In the genomic region with DNA sequence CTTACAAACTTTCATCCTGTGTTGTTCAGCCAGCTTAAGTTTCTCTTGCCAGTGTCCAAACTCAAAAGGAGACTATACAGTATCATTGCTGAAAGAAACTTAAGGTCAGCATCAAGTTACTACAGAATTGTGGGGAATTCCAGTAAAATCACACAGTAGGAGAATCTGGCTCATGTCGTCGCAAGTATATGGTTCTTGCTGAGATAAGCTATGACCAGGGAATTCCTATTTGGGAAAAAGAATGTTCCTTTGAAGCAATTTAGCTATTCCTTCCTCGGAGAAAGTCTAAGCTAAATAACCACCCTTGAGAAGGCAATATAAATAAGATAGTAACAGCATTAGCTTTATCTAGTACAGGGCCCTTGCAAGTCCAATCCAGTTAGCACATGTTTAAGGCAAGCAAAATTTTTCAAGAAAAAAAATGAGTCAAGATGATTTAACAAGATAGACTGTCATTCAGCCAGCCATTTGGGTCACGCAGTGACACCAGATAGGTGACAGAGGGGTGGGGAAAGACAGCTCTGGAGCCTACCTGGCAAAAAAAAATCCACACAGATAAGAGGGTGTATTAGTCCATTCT, we compare ENCODE assay signal across 18 cellular contexts.
DNase-seq lines count a peak whose midpoint lies in the region; ATAC-seq, FAIRE-seq and TF ChIP-seq lines count a peak whose summit lies in the region.
"Had no signal": no experiment of that assay in that cellular context is flagged by ENCODE, and none has a peak within 500 bp of the region (broad histone marks: within the 10 kb centered on the region; RNA-seq: fewer than 3 reads in every experiment).

No MANE protein-coding gene starts in this region.

- no peaks in the 10 kb centered on the region for H3K9me3 ChIP-seq in liver (ENCODE audit: control insufficient read depth in 4 of 4, low read length in 3 of 4)
- H3K9me3 ChIP-seq in HepG2 (ENCODE audit: low read length), result no peaks in the 10 kb centered on the region
- H3K9me3 ChIP-seq in hepatocyte (ENCODE audit: low read depth), result no peaks in the 10 kb centered on the region
- H3K9me3 ChIP-seq: BLaER1 treated with 17β-estradiol and CSF1 and Interleukin-3, amounts not matched to agents 10 nM and 100 nM had no signal

- FAIRE-seq in HepG2 (lab: Jason Lieb, UNC), result no peak

- H3K4me1 ChIP-seq in liver (ENCODE audit: control insufficient read depth in 4 of 4, insufficient read depth in 4 of 4, low read length in 3 of 4) (no peaks in the 10 kb centered on the region), HepG2 (ENCODE audit: insufficient read depth, low read length) (no peaks in the 10 kb centered on the region), hepatocyte (ENCODE audit: insufficient read depth) (peaks cover 9% of the 10 kb centered on the region)
- H3K4me1 ChIP-seq: BLaER1 treated with 17β-estradiol and CSF1 and Interleukin-3, amounts not matched to agents 10 nM and 100 nM had no signal

- H3K9me2 ChIP-seq in hepatocyte (replicated peaks; ENCODE audit: insufficient read depth), result no peaks in the 10 kb centered on the region

- ATAC-seq in HepG2 (no peak), HG03432 (IDR thresholded peaks at IDR 0.05; ENCODE audit: unreplicated experiment) (no peak)

- H3K9ac ChIP-seq in liver (ENCODE audit: low read depth in 1 of 2, low read length in 2 of 2), result no peak overlapping the region
- no peak overlapping the region for H3K9ac ChIP-seq in HepG2 (ENCODE audit: insufficient read depth, low read depth, low read length)
- H3K9ac ChIP-seq: BLaER1 treated with 17β-estradiol and CSF1 and Interleukin-3, amounts not matched to agents 10 nM and 100 nM had no signal

- no peak overlapping the region for H3K4me3 Mint-ChIP-seq in nephron progenitor cell
- H3K4me3 Mint-ChIP-seq: HFFc6 had no signal

- intact Hi-C loops in HepG2 (cut with micrococcal nuclease; ENCODE audit: unreplicated experiment), result no loop called here

- H3K4me3 ChIP-seq in liver (ENCODE audit: low read depth in 1 of 3, low read length in 3 of 3) (no peak overlapping the region), HepG2 (replicated peaks in 1 of 3; ENCODE audit: insufficient read depth in 1 of 3, low read depth in 2 of 3, low read length in 3 of 3) (no peak overlapping the region), hepatocyte (no peak overlapping the region)
- H3K4me3 ChIP-seq: BLaER1 treated with 17β-estradiol and CSF1 and Interleukin-3, amounts not matched to agents 10 nM and 100 nM had no signal

- CTCF ChIA-PET in HepG2 (lab: Yijun Ruan, JAX; ENCODE audit: low intra/inter-chr PET ratio, low total read pairs), result no interaction called here

- BruUV-seq in HepG2 (replicated peaks; lab: Mats Ljungman, UMichigan), result no TSS peak

- TF ChIP-seq CTCF in liver (IDR thresholded peaks at IDR 0.05; ENCODE audit: low read depth, low read length, missing input control) (no peak), HepG2 (CRISPR knock-in tag; IDR thresholded peaks at IDR 0.05) (no peak), hepatocyte (IDR thresholded peaks at IDR 0.05; ENCODE audit: poor library complexity) (no peak), nephron progenitor cell (IDR thresholded peaks at IDR 0.05) (no peak)

- H4K20me1 ChIP-seq in HepG2 (ENCODE audit: insufficient read depth, low read length), result no peaks in the 10 kb centered on the region
- no peaks in the 10 kb centered on the region for H4K20me1 ChIP-seq in hepatocyte (ENCODE audit: insufficient read depth, poor library complexity, severe bottlenecking)
- H4K20me1 ChIP-seq: BLaER1 treated with 17β-estradiol and CSF1 and Interleukin-3, amounts not matched to agents 10 nM and 100 nM had no signal

- no peak for TF ChIP-seq POLR2A in HepG2 (IDR thresholded peaks at IDR 0.05; ENCODE audit: insufficient read depth in 1 of 2, low read depth in 2 of 2, low read length in 2 of 2)

- no peak overlapping the region for H3K27ac ChIP-seq in liver (ENCODE audit: low read depth in 1 of 2, low read length in 2 of 2)
- no peak overlapping the region for H3K27ac ChIP-seq in HepG2 (ENCODE audit: extremely low read length, insufficient read depth, low read length)
- H3K27ac ChIP-seq in hepatocyte, result peak overlapping the region; percentile 20
- H3K27ac ChIP-seq: BLaER1 treated with 17β-estradiol and CSF1 and Interleukin-3, amounts not matched to agents 10 nM and 100 nM; RWPE1 had no signal

- TF ChIP-seq EP300 in HepG2 (IDR thresholded peaks at IDR 0.05; ENCODE audit: low read depth in 2 of 2, low read length in 2 of 2) (no peak), HepG2 (CRISPR knock-in tag; IDR thresholded peaks at IDR 0.05; ENCODE audit: borderline replicate concordance) (no peak)

- H3K4me2 ChIP-seq in HepG2 (ENCODE audit: low read depth, low read length), result no peak overlapping the region
- H3K4me2 ChIP-seq in hepatocyte, result no peak overlapping the region
- H3K4me2 ChIP-seq: BLaER1 treated with 17β-estradiol and CSF1 and Interleukin-3, amounts not matched to agents 10 nM and 100 nM had no signal

- 73% methylated on average over 4 of the region's 4 CpGs for WGBS in liver
- 58% methylated on average over 4 of the region's 4 CpGs for WGBS in HepG2 (ENCODE audit: low lambda C conversion rate)
- 31% methylated on average over 4 of the region's 4 CpGs for WGBS in hepatocyte (ENCODE audit: low lambda C conversion rate, missing lambda C conversion rate)

- H3K4me1 Mint-ChIP-seq in nephron progenitor cell, result peaks cover 11% of the 10 kb centered on the region

- H3K36me3 ChIP-seq in liver (ENCODE audit: control insufficient read depth in 4 of 4, insufficient read depth in 3 of 4, low read depth in 1 of 4, low read length in 3 of 4), result no peaks in the 10 kb centered on the region
- no peaks in the 10 kb centered on the region for H3K36me3 ChIP-seq in HepG2 (replicated peaks in 1 of 2; ENCODE audit: control insufficient read depth in 1 of 2, insufficient read depth in 2 of 2, low read length in 2 of 2)
- H3K36me3 ChIP-seq in hepatocyte (replicated peaks; ENCODE audit: insufficient read depth, low read depth), result no peaks in the 10 kb centered on the region
- H3K36me3 ChIP-seq: BLaER1 treated with 17β-estradiol and CSF1 and Interleukin-3, amounts not matched to agents 10 nM and 100 nM had no signal

- in situ Hi-C loops in HepG2 (cut with HindIII; ENCODE audit: extremely low pct_ligation_motif_present, low pct_unique_long_range_greater_than_20kb), result no loop called here

- no peaks in the 10 kb centered on the region for H3K9me3 Mint-ChIP-seq in nephron progenitor cell
- H3K9me3 Mint-ChIP-seq: HFFc6 had no signal

- no peak for TF ChIP-seq RAD21 in liver (IDR thresholded peaks at IDR 0.05)
- no peak for TF ChIP-seq RAD21 in HepG2 (CRISPR knock-in tag; IDR thresholded peaks at IDR 0.05)

- H3K79me2 ChIP-seq in HepG2 (ENCODE audit: insufficient read depth, low read length) (no peaks in the 10 kb centered on the region), hepatocyte (no peaks in the 10 kb centered on the region)

- H2AFZ ChIP-seq in HepG2 (ENCODE audit: low read length), result no peak overlapping the region
- H2AFZ ChIP-seq in hepatocyte, result no peak overlapping the region

- POLR2A ChIA-PET in HepG2 (lab: Yijun Ruan, JAX), result no interaction called here

- DNase-seq in HepG2 (ENCODE audit: low spot score), result no peak
- DNase-seq in hepatocyte (ENCODE audit: low spot score), result no peak
- no peak for DNase-seq in nephron progenitor cell
- DNase-seq in stimulated activated CD4-positive, alpha-beta T cell treated with anti-CD3 and anti-CD28 coated beads, Interleukin-2, amount 100 ng/mL, for 48 hours, result no peak
- no peak for DNase-seq in NCI-H345 treated with DMSO at 0.1 percent for 48 hours (lab: John Stamatoyannopoulos, UW; ENCODE audit: unreplicated experiment)
- no peak for DNase-seq in superior temporal gyrus (ENCODE audit: extremely low spot score)
- DNase-seq: 8988T; DMS 273 treated with DMSO at 0.1 percent for 48 hours; HFFc6; NCI-H1417 treated with DMSO at 0.1 percent for 48 hours; NCI-H2081; NCI-H526; NK-92 treated with Interleukin-12 subunit alpha and Interleukin-12 subunit beta, amount 100 ng/mL, for 24 hours; OCI-M1 had no signal

- H3K27me3 ChIP-seq in liver (ENCODE audit: control insufficient read depth in 4 of 4, insufficient read depth in 4 of 4, low read length in 3 of 4), result no peaks in the 10 kb centered on the region
- peaks cover 0 to 11% of the 10 kb centered on the region in 2 experiments; a peak in 2 of 5 replicates for H3K27me3 ChIP-seq in HepG2 (ENCODE audit: control insufficient read depth in 1 of 2, insufficient read depth in 2 of 2, low read length in 2 of 2)
- H3K27me3 ChIP-seq in hepatocyte, result no peaks in the 10 kb centered on the region
- H3K27me3 ChIP-seq: BLaER1 treated with 17β-estradiol and CSF1 and Interleukin-3, amounts not matched to agents 10 nM and 100 nM had no signal

- H3K27me3 Mint-ChIP-seq in nephron progenitor cell (ENCODE audit: low read depth, poor library complexity), result peaks cover 8% of the 10 kb centered on the region

- no peaks in the 10 kb centered on the region for H3K36me3 Mint-ChIP-seq in nephron progenitor cell (ENCODE audit: low read depth)

- peak overlapping the region; percentile 60 for H3K27ac Mint-ChIP-seq in nephron progenitor cell
- H3K27ac Mint-ChIP-seq: HFFc6 had no signal

TF ChIP-seq in HepG2, 621 proteins besides CTCF, POLR2A, EP300 and RAD21 (continues in another document):
- TF ChIP-seq MZF1 (CRISPR knock-in tag; IDR thresholded peaks at IDR 0.05; ENCODE audit: borderline replicate concordance), result no peak
- TF ChIP-seq POGZ (CRISPR knock-in tag; IDR thresholded peaks at IDR 0.05), result no peak
- TF ChIP-seq, protein P1, sequence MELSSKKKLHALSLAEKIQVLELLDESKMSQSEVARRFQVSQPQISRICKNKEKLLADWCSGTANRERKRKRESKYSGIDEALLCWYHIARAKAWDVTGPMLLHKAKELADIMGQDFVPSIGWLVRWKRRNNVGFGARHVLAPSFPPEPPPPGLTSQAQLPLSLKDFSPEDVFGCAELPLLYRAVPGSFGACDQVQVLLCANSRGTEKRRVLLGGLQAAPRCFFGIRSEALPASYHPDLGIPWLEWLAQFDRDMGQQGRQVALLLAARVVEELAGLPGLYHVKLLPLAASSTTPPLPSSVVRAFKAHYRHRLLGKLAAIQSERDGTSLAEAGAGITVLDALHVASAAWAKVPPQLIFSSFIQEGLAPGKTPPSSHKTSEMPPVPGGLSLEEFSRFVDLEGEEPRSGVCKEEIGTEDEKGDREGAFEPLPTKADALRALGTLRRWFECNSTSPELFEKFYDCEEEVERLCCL (CRISPR knock-in tag; IDR thresholded peaks at IDR 0.05; ENCODE audit: borderline replicate concordance), result no peak
- no peak for TF ChIP-seq TBP (CRISPR knock-in tag; IDR thresholded peaks at IDR 0.05)
- TF ChIP-seq ZNF496 (CRISPR knock-in tag; IDR thresholded peaks at IDR 0.05; ENCODE audit: insufficient replicate concordance), result no peak
- no peak for TF ChIP-seq ZFP36L2 (CRISPR knock-in tag; IDR thresholded peaks at IDR 0.05)
- TF ChIP-seq FOXK2 (IDR thresholded peaks at IDR 0.05), result no peak
- TF ChIP-seq, protein P2, sequence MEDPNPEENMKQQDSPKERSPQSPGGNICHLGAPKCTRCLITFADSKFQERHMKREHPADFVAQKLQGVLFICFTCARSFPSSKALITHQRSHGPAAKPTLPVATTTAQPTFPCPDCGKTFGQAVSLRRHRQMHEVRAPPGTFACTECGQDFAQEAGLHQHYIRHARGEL (CRISPR knock-in tag; IDR thresholded peaks at IDR 0.05), result no peak
